ENCODE assay signal across 19 cellular contexts in the genomic region with DNA sequence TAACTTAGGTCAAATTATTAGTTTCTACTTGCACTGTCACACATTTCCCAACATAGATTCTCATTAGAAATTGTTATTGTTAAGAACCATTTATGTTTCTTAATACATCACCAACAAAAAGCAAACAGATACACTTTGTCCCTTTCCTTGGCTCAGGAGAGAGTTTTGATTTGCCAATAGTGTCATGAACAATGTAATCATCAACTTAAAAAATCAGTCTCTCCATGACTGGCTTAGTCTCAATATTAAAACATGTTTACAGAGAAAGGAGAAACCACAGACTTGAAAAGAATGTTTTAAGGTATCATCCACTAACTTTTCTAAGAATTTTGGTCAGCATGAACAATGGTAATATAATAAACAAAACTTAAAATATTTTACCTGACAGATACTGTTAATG.
DNase-seq lines count a peak whose midpoint lies in the region; ATAC-seq, FAIRE-seq and TF ChIP-seq lines count a peak whose summit lies in the region.
"Had no signal": no experiment of that assay in that cellular context is flagged by ENCODE, and none has a peak within 500 bp of the region (broad histone marks: within the 10 kb centered on the region; RNA-seq: fewer than 3 reads in every experiment).

No MANE protein-coding gene starts in this region.

- no peak for TF ChIP-seq POLR2A in H54 (IDR thresholded peaks at IDR 0.05; ENCODE audit: low read depth, low read length)
- no peak for TF ChIP-seq POLR2A in esophagus muscularis mucosa (IDR thresholded peaks at IDR 0.05; ENCODE audit: low read depth)

- H3K27me3 ChIP-seq in adipocyte (replicated peaks; ENCODE audit: control insufficient read depth, insufficient read depth, low read length) (no peaks in the 10 kb centered on the region), esophagus muscularis mucosa (no peaks in the 10 kb centered on the region)
- H3K27me3 ChIP-seq: BE2C had no signal

- H3K36me3 ChIP-seq in adipocyte (ENCODE audit: control insufficient read depth, insufficient read depth, low read length, severe bottlenecking) (no peaks in the 10 kb centered on the region), esophagus muscularis mucosa (no peaks in the 10 kb centered on the region)
- H3K36me3 ChIP-seq: BE2C had no signal

- intact Hi-C loops in esophagus muscularis mucosa (cut with DNase I) (no loop called here), posterior cingulate gyrus (cut with DNase I) (no loop called here)

- no peak overlapping the region for H3K27ac ChIP-seq in esophagus muscularis mucosa (replicated peaks in 1 of 4)

- H3K4me1 ChIP-seq in adipocyte (ENCODE audit: control insufficient read depth, insufficient read depth, low read length) (peaks cover 17% of the 10 kb centered on the region), esophagus muscularis mucosa (no peaks in the 10 kb centered on the region)
- H3K4me1 ChIP-seq: BE2C, Caco-2 had no signal

- DNase-seq in H54 (ENCODE audit: insufficient read length, low spot score) (no peak), adipocyte (ENCODE audit: low read depth) (peak; percentile 34), choroid plexus epithelial cell (ENCODE audit: low read depth) (peak; percentile 29), kidney tubule cell (ENCODE audit: low spot score) (peak; percentile 23), esophagus muscularis mucosa (ENCODE audit: extremely low spot score) (no peak), NCI-H526 treated with DMSO at 0.1 percent for 48 hours (lab: John Stamatoyannopoulos, UW) (no peak), posterior cingulate gyrus (no peak)
- DNase-seq: ACHN; BE2C; C1 segment of cervical spinal cord; Caco-2; CD4-positive, alpha-beta T cell; DMS79 treated with DMSO at 0.1 percent for 48 hours; GF-D8; GOT3; H9 had no signal

- ATAC-seq in GM21381 (IDR thresholded peaks at IDR 0.05; ENCODE audit: unreplicated experiment) = no peak
- ATAC-seq: HepG2 had no signal

- no peak overlapping the region for H3K9ac ChIP-seq in adipocyte (ENCODE audit: low read length)

- no peak for TF ChIP-seq CTCF in choroid plexus epithelial cell (conservative IDR thresholded peaks at IDR 0.05; ENCODE audit: low read depth, low read length)
- no peak for TF ChIP-seq CTCF in esophagus muscularis mucosa (IDR thresholded peaks at IDR 0.05)

- TF ChIP-seq EP300 in esophagus muscularis mucosa (IDR thresholded peaks at IDR 0.05) = no peak

- FAIRE-seq in H54 (lab: Jason Lieb, UNC) = peak; percentile 61
- FAIRE-seq: A204.1, HepG2 had no signal

- no peak overlapping the region for H3K4me3 ChIP-seq in adipocyte (ENCODE audit: low read length)
- no peak overlapping the region for H3K4me3 ChIP-seq in choroid plexus epithelial cell (ENCODE audit: low read depth, low read length)
- H3K4me3 ChIP-seq in esophagus muscularis mucosa = no peak overlapping the region

- no peaks in the 10 kb centered on the region for H3K9me3 ChIP-seq in adipocyte (ENCODE audit: control insufficient read depth, low read length)
- no peaks in the 10 kb centered on the region for H3K9me3 ChIP-seq in esophagus muscularis mucosa
- H3K9me3 ChIP-seq: BE2C, Caco-2 had no signal

Comparison
In these comparisons a context has a peak if more than half of its experiments do, and no peak if none do; other contexts are left out.
1. DNase-seq: peak in adipocyte (single experiment), choroid plexus epithelial cell (single experiment) and kidney tubule cell (single experiment); none in H54 (single experiment), esophagus muscularis mucosa (single experiment), NCI-H526 treated with DMSO at 0.1 percent for 48 hours (single experiment) and posterior cingulate gyrus (0 of 10).